14 cellular contexts compared by ENCODE assay signal in genomic region chrX:109818921-109819320, GRCh38.
"Had no signal": no experiment of that assay in that cellular context is flagged by ENCODE, and none has a peak within 500 bp of the region (broad histone marks: within the 10 kb centered on the region; RNA-seq: fewer than 3 reads in every experiment).

No MANE protein-coding gene starts in this region.

- H3K4me1 ChIP-seq: thyroid gland had no signal

- H3K27me3 Mint-ChIP-seq: activated B cell treated with CpG ODN at 0.5 μM for 24 hours had no signal

- H3K27me3 ChIP-seq: neutrophil, thyroid gland had no signal

- H3K36me3 Mint-ChIP-seq: activated naive CD4-positive, alpha-beta T cell treated with anti-CD3 and anti-CD28 coated beads, Interleukin-2, amount 50 U/mL, for 72 hours had no signal

- H3K27ac Mint-ChIP-seq: activated B cell treated with CpG ODN at 0.5 μM for 24 hours; activated CD8-positive, alpha-beta T cell treated with anti-CD3 and anti-CD28 coated beads for 36 hours; activated naive CD4-positive, alpha-beta T cell treated with anti-CD3 and anti-CD28 coated beads, Interleukin-2, amount 50 U/mL, for 72 hours; activated T-cell treated with anti-CD3 and anti-CD28 coated beads, Interleukin-2, amount 50 U/mL, for 72 hours had no signal

- H3K4me1 Mint-ChIP-seq: activated B cell treated with CpG ODN at 0.5 μM for 24 hours had no signal

- DNase-seq: activated B cell treated with CpG ODN at 0.5 μM for 24 hours; activated CD4-positive, alpha-beta T cell treated with anti-CD3 and anti-CD28 coated beads for 48 hours; activated CD8-positive, alpha-beta memory T cell treated with anti-CD3 and anti-CD28 coated beads, Interleukin-2, amount 50 U/mL, for 48 hours; activated CD8-positive, alpha-beta T cell treated with anti-CD3 and anti-CD28 coated beads for 36 hours; activated gamma-delta T cell; activated T-cell treated with anti-CD3 and anti-CD28 coated beads, Interleukin-2, amount 50 U/mL, for 72 hours; caudate nucleus; left cardiac atrium; midbrain; stimulated activated CD4-positive, alpha-beta T cell treated with anti-CD3 and anti-CD28 coated beads, Interleukin-12 subunit alpha, Interleukin-12 subunit beta, amount 100 ng/mL, for 4 hours; stimulated activated CD4-positive, alpha-beta T cell treated with anti-CD3 and anti-CD28 coated beads, Interleukin-2, amount 100 ng/mL, for 24 hours; thyroid gland had no signal

- H3K9me3 ChIP-seq: neutrophil, thyroid gland had no signal

- H3K4me3 ChIP-seq: thyroid gland had no signal

- H3K36me3 ChIP-seq: neutrophil, thyroid gland had no signal

- ATAC-seq: activated CD8-positive, alpha-beta T cell treated with anti-CD3 and anti-CD28 coated beads for 36 hours; activated naive CD4-positive, alpha-beta T cell treated with anti-CD3 and anti-CD28 coated beads, Interleukin-2, amount 50 U/mL, for 72 hours; activated T-cell treated with anti-CD3 and anti-CD28 coated beads, Interleukin-2, amount 50 U/mL, for 72 hours; left cardiac atrium had no signal

- H3K9me3 Mint-ChIP-seq: activated B cell treated with CpG ODN at 0.5 μM for 24 hours; activated CD8-positive, alpha-beta T cell treated with anti-CD3 and anti-CD28 coated beads for 36 hours; activated naive CD4-positive, alpha-beta T cell treated with anti-CD3 and anti-CD28 coated beads, Interleukin-2, amount 50 U/mL, for 72 hours; activated T-cell treated with anti-CD3 and anti-CD28 coated beads, Interleukin-2, amount 50 U/mL, for 72 hours had no signal

- H3K4me3 Mint-ChIP-seq: activated B cell treated with CpG ODN at 0.5 μM for 24 hours; activated CD8-positive, alpha-beta T cell treated with anti-CD3 and anti-CD28 coated beads for 36 hours; activated T-cell treated with anti-CD3 and anti-CD28 coated beads, Interleukin-2, amount 50 U/mL, for 72 hours had no signal

- H3K27ac ChIP-seq: neutrophil, thyroid gland had no signal
